ENCODE assay signal across 1 cellular context in the genomic region with DNA sequence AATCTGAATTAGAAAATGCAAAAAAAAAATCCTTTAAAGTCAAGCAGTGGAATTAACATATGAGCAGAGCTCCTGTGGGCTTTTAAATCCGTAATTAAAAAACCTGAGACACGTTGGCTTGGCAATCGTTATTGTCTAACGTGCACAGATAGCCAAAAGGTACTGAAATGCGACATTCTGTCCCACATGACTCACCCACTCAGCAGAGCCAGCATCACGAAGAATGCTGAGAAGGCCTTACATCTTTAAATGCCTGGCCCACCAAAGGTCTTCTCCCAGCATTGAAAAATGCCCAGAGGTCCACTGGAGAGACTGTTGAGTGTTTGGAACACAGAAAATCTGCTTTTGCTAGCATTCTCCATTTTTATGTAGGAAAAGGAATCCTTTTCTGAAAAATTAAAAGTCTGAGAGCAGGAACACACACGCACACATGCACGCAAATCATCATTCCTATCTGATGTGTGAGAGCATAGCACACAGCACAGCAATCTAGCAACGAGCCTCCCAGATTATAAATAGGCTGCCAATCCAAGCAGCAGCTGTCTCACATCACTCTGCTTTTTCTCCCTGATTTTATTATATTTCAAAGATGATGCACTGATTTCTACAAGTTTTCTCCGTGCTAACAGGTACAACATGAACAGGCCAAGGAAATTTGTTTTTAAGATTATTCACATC.
TF ChIP-seq lines count a peak whose summit lies in the region.

No MANE protein-coding gene starts in this region.

TF ChIP-seq in GM23338, 12 proteins besides CTCF, POLR2A, EP300 and RAD21:
- TF ChIP-seq, protein P1, sequence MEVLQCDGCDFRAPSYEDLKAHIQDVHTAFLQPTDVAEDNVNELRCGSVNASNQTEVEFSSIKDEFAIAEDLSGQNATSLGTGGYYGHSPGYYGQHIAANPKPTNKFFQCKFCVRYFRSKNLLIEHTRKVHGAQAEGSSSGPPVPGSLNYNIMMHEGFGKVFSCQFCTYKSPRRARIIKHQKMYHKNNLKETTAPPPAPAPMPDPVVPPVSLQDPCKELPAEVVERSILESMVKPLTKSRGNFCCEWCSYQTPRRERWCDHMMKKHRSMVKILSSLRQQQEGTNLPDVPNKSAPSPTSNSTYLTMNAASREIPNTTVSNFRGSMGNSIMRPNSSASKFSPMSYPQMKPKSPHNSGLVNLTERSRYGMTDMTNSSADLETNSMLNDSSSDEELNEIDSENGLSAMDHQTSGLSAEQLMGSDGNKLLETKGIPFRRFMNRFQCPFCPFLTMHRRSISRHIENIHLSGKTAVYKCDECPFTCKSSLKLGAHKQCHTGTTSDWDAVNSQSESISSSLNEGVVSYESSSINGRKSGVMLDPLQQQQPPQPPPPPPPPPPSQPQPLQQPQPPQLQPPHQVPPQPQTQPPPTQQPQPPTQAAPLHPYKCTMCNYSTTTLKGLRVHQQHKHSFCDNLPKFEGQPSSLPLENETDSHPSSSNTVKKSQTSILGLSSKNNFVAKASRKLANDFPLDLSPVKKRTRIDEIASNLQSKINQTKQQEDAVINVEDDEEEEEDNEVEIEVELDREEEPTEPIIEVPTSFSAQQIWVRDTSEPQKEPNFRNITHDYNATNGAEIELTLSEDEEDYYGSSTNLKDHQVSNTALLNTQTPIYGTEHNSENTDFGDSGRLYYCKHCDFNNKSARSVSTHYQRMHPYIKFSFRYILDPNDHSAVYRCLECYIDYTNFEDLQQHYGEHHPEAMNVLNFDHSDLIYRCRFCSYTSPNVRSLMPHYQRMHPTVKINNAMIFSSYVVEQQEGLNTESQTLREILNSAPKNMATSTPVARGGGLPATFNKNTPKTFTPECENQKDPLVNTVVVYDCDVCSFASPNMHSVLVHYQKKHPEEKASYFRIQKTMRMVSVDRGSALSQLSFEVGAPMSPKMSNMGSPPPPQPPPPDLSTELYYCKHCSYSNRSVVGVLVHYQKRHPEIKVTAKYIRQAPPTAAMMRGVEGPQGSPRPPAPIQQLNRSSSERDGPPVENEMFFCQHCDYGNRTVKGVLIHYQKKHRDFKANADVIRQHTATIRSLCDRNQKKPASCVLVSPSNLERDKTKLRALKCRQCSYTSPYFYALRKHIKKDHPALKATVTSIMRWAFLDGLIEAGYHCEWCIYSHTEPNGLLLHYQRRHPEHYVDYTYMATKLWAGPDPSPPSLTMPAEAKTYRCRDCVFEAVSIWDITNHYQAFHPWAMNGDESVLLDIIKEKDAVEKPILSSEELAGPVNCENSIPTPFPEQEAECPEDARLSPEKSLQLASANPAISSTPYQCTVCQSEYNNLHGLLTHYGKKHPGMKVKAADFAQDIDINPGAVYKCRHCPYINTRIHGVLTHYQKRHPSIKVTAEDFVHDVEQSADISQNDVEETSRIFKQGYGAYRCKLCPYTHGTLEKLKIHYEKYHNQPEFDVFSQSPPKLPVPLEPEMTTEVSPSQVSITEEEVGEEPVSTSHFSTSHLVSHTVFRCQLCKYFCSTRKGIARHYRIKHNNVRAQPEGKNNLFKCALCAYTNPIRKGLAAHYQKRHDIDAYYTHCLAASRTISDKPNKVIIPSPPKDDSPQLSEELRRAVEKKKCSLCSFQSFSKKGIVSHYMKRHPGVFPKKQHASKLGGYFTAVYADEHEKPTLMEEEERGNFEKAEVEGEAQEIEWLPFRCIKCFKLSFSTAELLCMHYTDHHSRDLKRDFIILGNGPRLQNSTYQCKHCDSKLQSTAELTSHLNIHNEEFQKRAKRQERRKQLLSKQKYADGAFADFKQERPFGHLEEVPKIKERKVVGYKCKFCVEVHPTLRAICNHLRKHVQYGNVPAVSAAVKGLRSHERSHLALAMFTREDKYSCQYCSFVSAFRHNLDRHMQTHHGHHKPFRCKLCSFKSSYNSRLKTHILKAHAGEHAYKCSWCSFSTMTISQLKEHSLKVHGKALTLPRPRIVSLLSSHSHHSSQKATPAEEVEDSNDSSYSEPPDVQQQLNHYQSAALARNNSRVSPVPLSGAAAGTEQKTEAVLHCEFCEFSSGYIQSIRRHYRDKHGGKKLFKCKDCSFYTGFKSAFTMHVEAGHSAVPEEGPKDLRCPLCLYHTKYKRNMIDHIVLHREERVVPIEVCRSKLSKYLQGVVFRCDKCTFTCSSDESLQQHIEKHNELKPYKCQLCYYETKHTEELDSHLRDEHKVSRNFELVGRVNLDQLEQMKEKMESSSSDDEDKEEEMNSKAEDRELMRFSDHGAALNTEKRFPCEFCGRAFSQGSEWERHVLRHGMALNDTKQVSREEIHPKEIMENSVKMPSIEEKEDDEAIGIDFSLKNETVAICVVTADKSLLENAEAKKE (CRISPR knock-in tag; IDR thresholded peaks at IDR 0.05) = no peak
- TF ChIP-seq STAT1 (IDR thresholded peaks at IDR 0.05; ENCODE audit: unreplicated experiment) = no peak
- no peak for TF ChIP-seq POLR2AphosphoS5 (IDR thresholded peaks at IDR 0.05; ENCODE audit: low read depth)
- TF ChIP-seq ZNF114 (CRISPR knock-in tag; IDR thresholded peaks at IDR 0.05) = no peak
- no peak for TF ChIP-seq CREB1 (CRISPR knock-in tag; IDR thresholded peaks at IDR 0.05; ENCODE audit: low read depth)
- no peak for TF ChIP-seq ETS1 (IDR thresholded peaks at IDR 0.05)
- TF ChIP-seq JUNB (IDR thresholded peaks at IDR 0.05; ENCODE audit: unreplicated experiment) = no peak
- TF ChIP-seq EZH2 (IDR thresholded peaks at IDR 0.05; ENCODE audit: low read depth, unreplicated experiment) = no peak
- TF ChIP-seq EZH2phosphoT487 (IDR thresholded peaks at IDR 0.05; ENCODE audit: unreplicated experiment) = no peak
- TF ChIP-seq ZNF331 (CRISPR knock-in tag; IDR thresholded peaks at IDR 0.05; ENCODE audit: low read depth) = no peak
- TF ChIP-seq NANOG (IDR thresholded peaks at IDR 0.05; ENCODE audit: borderline replicate concordance) = no peak
- no peak for TF ChIP-seq REST (IDR thresholded peaks at IDR 0.05; ENCODE audit: unreplicated experiment)
